In genomic region chr10:45671300-45671699, GRCh38 we compare ENCODE assay signal across 8 cellular contexts. TPM values are rescaled to one million over a fixed set of nuclear protein-coding genes. Genes with fewer than 3 reads are reported as not detected.
DNase-seq lines count a peak whose midpoint lies in the region; TF ChIP-seq lines count a peak whose summit lies in the region.
"Not testable (repeated sequence)": the region's sequence is repeated elsewhere in the genome, so short reads cannot be mapped to it uniquely, and the experiment has no call there.

No MANE protein-coding gene starts in this region.

- H3K36me3 Mint-ChIP-seq in T-helper 1 cell treated with Interleukin-12 subunit alpha and Interleukin-12 subunit beta and Interleukin-4 antibody, amounts not matched to agents 30 μg/mL and 1 μg/mL, for 36 hours (ENCODE audit: low read depth); activated naive CD4-positive, alpha-beta T cell treated with anti-CD3 and anti-CD28 coated beads, Interleukin-2, amount 50 U/mL, for 24 hours; neural progenitor cell: not testable (repeated sequence)

- not testable (repeated sequence) for H3K9me3 Mint-ChIP-seq in T-helper 1 cell treated with Interleukin-12 subunit alpha and Interleukin-12 subunit beta and Interleukin-4 antibody, amounts not matched to agents 30 μg/mL and 1 μg/mL, for 36 hours; activated naive CD4-positive, alpha-beta T cell treated with anti-CD3 and anti-CD28 coated beads, Interleukin-2, amount 50 U/mL, for 24 hours; neural progenitor cell

- peak overlapping the region; percentile 84 for H3K4me3 Mint-ChIP-seq in T-helper 1 cell treated with Interleukin-12 subunit alpha and Interleukin-12 subunit beta and Interleukin-4 antibody, amounts not matched to agents 30 μg/mL and 1 μg/mL, for 36 hours
- peak overlapping the region; percentile 90 for H3K4me3 Mint-ChIP-seq in activated naive CD4-positive, alpha-beta T cell treated with anti-CD3 and anti-CD28 coated beads, Interleukin-2, amount 50 U/mL, for 24 hours
- H3K4me3 Mint-ChIP-seq in neural progenitor cell, result peak overlapping the region; percentile 89

- peak overlapping the region; percentile 84 for H3K4me2 ChIP-seq in neural progenitor cell

- POLR2A ChIA-PET in HEK293 (lab: Yijun Ruan, JAX), result interaction anchor here (1.4 to 1.5 kb wide), 2 partner anchors 8 to 206 kb away, joined by 3 read pairs; no protein-coding TSS in a partner anchor

- H3K4me1 ChIP-seq in BE2C; HEK293 (ENCODE audit: control insufficient read depth, insufficient read depth, low read length); effector memory CD4-positive, alpha-beta T cell (ENCODE audit: control insufficient read depth, insufficient read depth, low read length, poor library complexity, severe bottlenecking); iPS-20b (ENCODE audit: insufficient read depth, low read length); neural progenitor cell; stomach smooth muscle (ENCODE audit: control insufficient read depth, insufficient read depth, low read length): not testable (repeated sequence)

- not testable (repeated sequence) for H3K9me3 ChIP-seq in BE2C; HEK293 (ENCODE audit: control insufficient read depth, insufficient read depth, low read depth, low read length); effector memory CD4-positive, alpha-beta T cell (ENCODE audit: control insufficient read depth, low read length); iPS-20b (ENCODE audit: insufficient read depth, low read depth, low read length); neural progenitor cell (ENCODE audit: low read depth); stomach smooth muscle (ENCODE audit: control insufficient read depth in 2 of 2, low read length in 2 of 2)

- not testable (repeated sequence) for H4K20me1 ChIP-seq in neural progenitor cell (ENCODE audit: low read depth)

- not testable (repeated sequence) for H3K27me3 Mint-ChIP-seq in T-helper 1 cell treated with Interleukin-12 subunit alpha and Interleukin-12 subunit beta and Interleukin-4 antibody, amounts not matched to agents 30 μg/mL and 1 μg/mL, for 36 hours (ENCODE audit: low read depth); activated naive CD4-positive, alpha-beta T cell treated with anti-CD3 and anti-CD28 coated beads, Interleukin-2, amount 50 U/mL, for 24 hours; neural progenitor cell (ENCODE audit: insufficient read depth, low read depth)

- peaks cover 29% of the 10 kb centered on the region for H3F3A ChIP-seq in neural progenitor cell (ENCODE audit: low read depth)

- H3K79me2 ChIP-seq in neural progenitor cell (ENCODE audit: low read depth), result peaks cover 57% of the 10 kb centered on the region

- not testable (repeated sequence) for H3K27ac ChIP-seq in HEK293 (ENCODE audit: extremely low read depth, low read depth, low read length); effector memory CD4-positive, alpha-beta T cell (ENCODE audit: insufficient read depth, low read length, poor library complexity, severe bottlenecking); iPS-20b (ENCODE audit: low read length); neural progenitor cell; stomach smooth muscle (ENCODE audit: low read length)

- not testable (repeated sequence) for H3K36me3 ChIP-seq in BE2C; HEK293 (ENCODE audit: control insufficient read depth in 2 of 2, insufficient read depth in 1 of 2, low read length in 2 of 2); effector memory CD4-positive, alpha-beta T cell (ENCODE audit: control insufficient read depth, insufficient read depth, low read length); iPS-20b (ENCODE audit: insufficient read depth, low read depth, low read length); neural progenitor cell; stomach smooth muscle (ENCODE audit: control insufficient read depth in 2 of 2, insufficient read depth in 2 of 2, low read length in 2 of 2)

- TF ChIP-seq CTCF in BE2C (IDR thresholded peaks at IDR 0.05; ENCODE audit: low read depth, low read length); HEK293 (tag by site-specific recombination; IDR thresholded peaks at IDR 0.05); neural progenitor cell (IDR thresholded peaks at IDR 0.05): not testable (repeated sequence)

- peak overlapping the region; percentile 90 for H3K4me3 ChIP-seq in BE2C (ENCODE audit: low read depth, low read length)
- peak overlapping the region; percentile 74 for H3K4me3 ChIP-seq in HEK293 (ENCODE audit: low read depth, low read length)
- H3K4me3 ChIP-seq in effector memory CD4-positive, alpha-beta T cell (ENCODE audit: insufficient read depth, low read depth, low read length, poor library complexity, severe bottlenecking), result peak overlapping the region; percentile 67
- peak overlapping the region; percentile 85 for H3K4me3 ChIP-seq in iPS-20b (ENCODE audit: low read length)
- H3K4me3 ChIP-seq in neural progenitor cell, result peak overlapping the region; percentile 68
- H3K4me3 ChIP-seq in stomach smooth muscle (ENCODE audit: low read length in 2 of 2), result peak overlapping the region; percentile 92 to 99

- H2AFZ ChIP-seq in neural progenitor cell (replicated peaks), result not testable (repeated sequence)

- H3K27me3 ChIP-seq in BE2C; effector memory CD4-positive, alpha-beta T cell (replicated peaks; ENCODE audit: control insufficient read depth, insufficient read depth, low read length, poor library complexity, severe bottlenecking); iPS-20b (ENCODE audit: insufficient read depth, low read length); neural progenitor cell; stomach smooth muscle (ENCODE audit: control insufficient read depth in 1 of 2, insufficient read depth in 2 of 2, low read length in 2 of 2): not testable (repeated sequence)

- not testable (repeated sequence) for DNase-seq in BE2C; effector memory CD4-positive, alpha-beta T cell; neural progenitor cell (ENCODE audit: low spot score)

- H3K27ac Mint-ChIP-seq in T-helper 1 cell treated with Interleukin-12 subunit alpha and Interleukin-12 subunit beta and Interleukin-4 antibody, amounts not matched to agents 30 μg/mL and 1 μg/mL, for 36 hours, result peak overlapping the region; percentile 39
- H3K27ac Mint-ChIP-seq in activated naive CD4-positive, alpha-beta T cell treated with anti-CD3 and anti-CD28 coated beads, Interleukin-2, amount 50 U/mL, for 24 hours; neural progenitor cell: not testable (repeated sequence)

- CTCF ChIA-PET in HEK293 (lab: Yijun Ruan, JAX), result interaction anchor here (0.6 to 1.8 kb wide), 7 partner anchors 8 to 738 kb away, joined by 3 to 23 read pairs (median 4); no protein-coding TSS in a partner anchor

- peak overlapping the region; percentile 83; the same call in 1 of the 2 replicates for H3K9ac ChIP-seq in iPS-20b (ENCODE audit: low read depth, low read length)
- H3K9ac ChIP-seq in neural progenitor cell, result not testable (repeated sequence)
- H3K9ac ChIP-seq in stomach smooth muscle (ENCODE audit: low read length in 2 of 2), result peak overlapping the region in 1 of 2 donors; percentile 94

- peaks cover 26% of the 10 kb centered on the region for H3K4me1 Mint-ChIP-seq in T-helper 1 cell treated with Interleukin-12 subunit alpha and Interleukin-12 subunit beta and Interleukin-4 antibody, amounts not matched to agents 30 μg/mL and 1 μg/mL, for 36 hours (ENCODE audit: low read depth)
- peaks cover 57% of the 10 kb centered on the region for H3K4me1 Mint-ChIP-seq in activated naive CD4-positive, alpha-beta T cell treated with anti-CD3 and anti-CD28 coated beads, Interleukin-2, amount 50 U/mL, for 24 hours
- H3K4me1 Mint-ChIP-seq in neural progenitor cell, result peaks cover 14% of the 10 kb centered on the region

TF ChIP-seq in HEK293, 187 proteins besides CTCF, POLR2A, EP300 and RAD21 (continues in another document):
- TF ChIP-seq ZNF280D (tag by site-specific recombination; IDR thresholded peaks at IDR 0.05) (peak; percentile 79; the same call in 1 of the 2 replicates), KLF8 (tag by site-specific recombination; IDR thresholded peaks at IDR 0.05) (0 out of 2 replicates have a peak, but pooled peaks have one; percentile 9)

RNA-seq across cellular contexts. Expression of gene ZFAND4, which starts 1.3 kb away (rescaled TPM):
- 4.8 TPM for polyA plus RNA-seq in BE2C (2012; ENCODE audit: insufficient read depth, insufficient read length, low read depth)
- total RNA-seq in neural progenitor cell (ENCODE audit: low replicate concordance), result 22.8 and 23.8 TPM in 2 replicates

RNA-seq across cellular contexts. Expression of gene WASHC2C, which starts 55.8 kb away (rescaled TPM):
- polyA plus RNA-seq in BE2C (2012; ENCODE audit: insufficient read depth, insufficient read length, low read depth), result 7.3 TPM
- 24.6 and 33.0 TPM in 2 replicates for total RNA-seq in neural progenitor cell (ENCODE audit: low replicate concordance)
